14 cellular contexts compared by ENCODE assay signal in genomic region chr4:137283737-137284136, GRCh38.
DNase-seq lines count a peak whose midpoint lies in the region; ATAC-seq and TF ChIP-seq lines count a peak whose summit lies in the region.
"Had no signal": no experiment of that assay in that cellular context is flagged by ENCODE, and none has a peak within 500 bp of the region (broad histone marks: within the 10 kb centered on the region; RNA-seq: fewer than 3 reads in every experiment).

No MANE protein-coding gene starts in this region.

- H4K20me1 ChIP-seq in neural progenitor cell (ENCODE audit: low read depth) = no peaks in the 10 kb centered on the region

- H3K4me1 Mint-ChIP-seq in neural progenitor cell = peaks cover 4% of the 10 kb centered on the region
- H3K4me1 Mint-ChIP-seq in activated naive CD8-positive, alpha-beta T cell treated with anti-CD3 and anti-CD28 coated beads for 36 hours = no peaks in the 10 kb centered on the region

- no peaks in the 10 kb centered on the region for H3K36me3 Mint-ChIP-seq in neural progenitor cell
- no peaks in the 10 kb centered on the region for H3K36me3 Mint-ChIP-seq in activated naive CD8-positive, alpha-beta T cell treated with anti-CD3 and anti-CD28 coated beads for 36 hours

- H3K9me3 Mint-ChIP-seq in neural progenitor cell = no peaks in the 10 kb centered on the region
- no peaks in the 10 kb centered on the region for H3K9me3 Mint-ChIP-seq in activated naive CD8-positive, alpha-beta T cell treated with anti-CD3 and anti-CD28 coated beads for 36 hours

- H3K4me3 ChIP-seq in choroid plexus epithelial cell (ENCODE audit: low read depth, low read length) (no peak overlapping the region), neural progenitor cell (no peak overlapping the region)
- H3K4me3 ChIP-seq: PC-9 had no signal

- H2AFZ ChIP-seq in neural progenitor cell (replicated peaks) = no peak overlapping the region
- H2AFZ ChIP-seq: PC-9 had no signal

- H3K9me3 ChIP-seq in neural progenitor cell (ENCODE audit: low read depth) = no peaks in the 10 kb centered on the region

- no peaks in the 10 kb centered on the region for H3F3A ChIP-seq in neural progenitor cell (ENCODE audit: low read depth)

- no peak overlapping the region for H3K9ac ChIP-seq in neural progenitor cell

- H3K27me3 ChIP-seq in neural progenitor cell = no peaks in the 10 kb centered on the region

- no peak overlapping the region for H3K4me2 ChIP-seq in neural progenitor cell
- H3K4me2 ChIP-seq: PC-9 had no signal

- no peak for ATAC-seq in HG02885 (IDR thresholded peaks at IDR 0.05; ENCODE audit: poor library complexity, unreplicated experiment)
- ATAC-seq: stimulated activated naive CD8-positive, alpha-beta T cell treated with anti-CD3 and anti-CD28 coated beads, Interleukin-15, Interleukin-2, amounts not matched to agents 100 U/mL and 50 U/mL, for 24 hours had no signal

- H3K27ac ChIP-seq in neural progenitor cell = no peak overlapping the region
- H3K27ac ChIP-seq: PC-9 had no signal

- TF ChIP-seq CTCF in choroid plexus epithelial cell (conservative IDR thresholded peaks at IDR 0.05; ENCODE audit: low read depth, low read length) (peak; percentile 65), neural progenitor cell (IDR thresholded peaks at IDR 0.05) (peak; percentile 49)

- no peak overlapping the region for H3K4me3 Mint-ChIP-seq in neural progenitor cell
- no peak overlapping the region for H3K4me3 Mint-ChIP-seq in activated naive CD8-positive, alpha-beta T cell treated with anti-CD3 and anti-CD28 coated beads for 36 hours

- H3K27ac Mint-ChIP-seq in neural progenitor cell = no peak overlapping the region
- H3K27ac Mint-ChIP-seq in activated naive CD8-positive, alpha-beta T cell treated with anti-CD3 and anti-CD28 coated beads for 36 hours = no peak overlapping the region

- H3K79me2 ChIP-seq in neural progenitor cell (ENCODE audit: low read depth) = no peaks in the 10 kb centered on the region

- peaks cover 5% of the 10 kb centered on the region for H3K4me1 ChIP-seq in neural progenitor cell

- no peaks in the 10 kb centered on the region for H3K27me3 Mint-ChIP-seq in neural progenitor cell (ENCODE audit: insufficient read depth, low read depth)
- H3K27me3 Mint-ChIP-seq in activated naive CD8-positive, alpha-beta T cell treated with anti-CD3 and anti-CD28 coated beads for 36 hours = no peaks in the 10 kb centered on the region

- DNase-seq in NCI-H1694 treated with DMSO at 0.1 percent for 48 hours (lab: John Stamatoyannopoulos, UW) = peak; percentile 9
- DNase-seq in NCI-H1694 (lab: John Stamatoyannopoulos, UW) = no peak
- DNase-seq in NCI-H446 treated with DMSO at 0.1 percent for 48 hours (lab: John Stamatoyannopoulos, UW) = peak; percentile 3
- peak; percentile 75 for DNase-seq in choroid plexus epithelial cell (ENCODE audit: low read depth)
- no peak for DNase-seq in neural progenitor cell (ENCODE audit: low spot score)
- DNase-seq in UCSD-AML1 (lab: John Stamatoyannopoulos, UW; ENCODE audit: unreplicated experiment) = no peak
- DNase-seq in activated naive CD8-positive, alpha-beta T cell treated with anti-CD3 and anti-CD28 coated beads for 36 hours = no peak
- DNase-seq: activated CD4-positive, alpha-beta T cell treated with anti-CD3 and anti-CD28 coated beads, Interleukin-2, amount 50 U/mL, for 1 hour; AML-193; foreskin melanocyte; PC-9; stimulated activated CD4-positive, alpha-beta T cell treated with anti-CD3 and anti-CD28 coated beads, Interleukin-12 subunit alpha, Interleukin-12 subunit beta, amount 100 ng/mL, for 4 hours; stimulated activated naive CD8-positive, alpha-beta T cell treated with anti-CD3 and anti-CD28 coated beads, Interleukin-15, Interleukin-2, amounts not matched to agents 100 U/mL and 50 U/mL, for 24 hours had no signal

- H3K36me3 ChIP-seq in neural progenitor cell = no peaks in the 10 kb centered on the region

Comparison
In these comparisons a context has a peak if more than half of its experiments do, and no peak if none do; other contexts are left out.
1. DNase-seq: peak in NCI-H1694 treated with DMSO at 0.1 percent for 48 hours (single experiment), NCI-H446 treated with DMSO at 0.1 percent for 48 hours (single experiment) and choroid plexus epithelial cell (single experiment); none in NCI-H1694 (single experiment), neural progenitor cell (single experiment), UCSD-AML1 (single experiment) and activated naive CD8-positive, alpha-beta T cell treated with anti-CD3 and anti-CD28 coated beads for 36 hours (single experiment).